In genomic region chr6:116986819-116987218, GRCh38 we compare ENCODE assay signal across 23 cellular contexts.
"Had no signal": no experiment of that assay in that cellular context is flagged by ENCODE, and none has a peak within 500 bp of the region (broad histone marks: within the 10 kb centered on the region; RNA-seq: fewer than 3 reads in every experiment).

No MANE protein-coding gene starts in this region.

- H3K36me3 ChIP-seq: esophagus muscularis mucosa, esophagus squamous epithelium, gastrocnemius medialis, gastroesophageal sphincter, heart left ventricle, heart right ventricle had no signal

- H3K4me3 ChIP-seq: coronary artery, dorsolateral prefrontal cortex, esophagus muscularis mucosa, esophagus squamous epithelium, gastrocnemius medialis, gastroesophageal sphincter, heart left ventricle, heart right ventricle had no signal

- H3K4me1 ChIP-seq: esophagus muscularis mucosa, esophagus squamous epithelium, foreskin keratinocyte, gastroesophageal sphincter, heart left ventricle, heart right ventricle had no signal

- H3K27ac Mint-ChIP-seq: dendritic cell treated with granulocyte-macrophage colony-stimulating factor and Interleukin-4, amounts not matched to agents 40 ng/mL and 50 ng/mL, for 4 days; endodermal cell had no signal

- H3K9me3 Mint-ChIP-seq: dendritic cell treated with granulocyte-macrophage colony-stimulating factor and Interleukin-4, amounts not matched to agents 40 ng/mL and 50 ng/mL, for 4 days had no signal

- DNase-seq: cortex of kidney; dermis blood vessel endothelial cell; dorsolateral prefrontal cortex; effector CD4-positive, alpha-beta T cell; effector CD8-positive, alpha-beta T cell; effector memory CD4-positive, alpha-beta T cell; endodermal cell; erythroblast; esophagus squamous epithelium; foreskin fibroblast; foreskin keratinocyte; foreskin melanocyte; gastrocnemius medialis; glutamatergic neuron; head of caudate nucleus; heart left ventricle; heart right ventricle had no signal

- H3K27me3 ChIP-seq: esophagus muscularis mucosa, esophagus squamous epithelium, gastrocnemius medialis, gastroesophageal sphincter, heart left ventricle, heart right ventricle had no signal

- H3K9me3 ChIP-seq: gastrocnemius medialis had no signal

- H3K27ac ChIP-seq: coronary artery, dorsolateral prefrontal cortex, epithelial cell of prostate, esophagus muscularis mucosa, esophagus squamous epithelium, foreskin keratinocyte, gastrocnemius medialis, gastroesophageal sphincter, heart left ventricle, heart right ventricle had no signal

- H3K27me3 Mint-ChIP-seq: dendritic cell treated with granulocyte-macrophage colony-stimulating factor and Interleukin-4, amounts not matched to agents 40 ng/mL and 50 ng/mL, for 4 days had no signal

- H3K4me3 Mint-ChIP-seq: dendritic cell treated with granulocyte-macrophage colony-stimulating factor and Interleukin-4, amounts not matched to agents 40 ng/mL and 50 ng/mL, for 4 days; endodermal cell had no signal

- ATAC-seq: esophagus mucosa, foreskin keratinocyte, gastrocnemius medialis, gastroesophageal sphincter, heart left ventricle, heart right ventricle had no signal
